ENCODE assay signal across 9 cellular contexts in genomic region chr7:66740302-66740979, GRCh38. TPM values are rescaled to one million over a fixed set of nuclear protein-coding genes. Genes with fewer than 3 reads are reported as not detected.
DNase-seq lines count a peak whose midpoint lies in the region; ATAC-seq, FAIRE-seq and TF ChIP-seq lines count a peak whose summit lies in the region.
"Had no signal": no experiment of that assay in that cellular context is flagged by ENCODE, and none has a peak within 500 bp of the region (broad histone marks: within the 10 kb centered on the region; RNA-seq: fewer than 3 reads in every experiment).

RABGEF1 (plus strand) TSS chr7:66740733; CDS start chr7:66771900, 31,167 bp downstream.

- dilution Hi-C loops in keratinocyte (cut with MboI; ENCODE audit: extremely low pct_ligation_motif_present, low sequenced_read_pairs): no loop called here

- peaks cover 2 to 15% of the 10 kb centered on the region in 2 experiments for H3K36me3 ChIP-seq in keratinocyte (ENCODE audit: control insufficient read depth in 2 of 2, extremely low read depth in 1 of 2, insufficient read depth in 2 of 2, low read length in 2 of 2)

- no peaks in the 10 kb centered on the region for H3K9me1 ChIP-seq in keratinocyte (ENCODE audit: control insufficient read depth, extremely low read depth, insufficient read depth, low read length)

- peaks cover 63% of the 10 kb centered on the region for H3K79me2 ChIP-seq in keratinocyte (ENCODE audit: control insufficient read depth, insufficient read depth, low read length)

- DNase-seq in Ammon's horn (ENCODE audit: low spot score) (peak; percentile 98), GM19238 (ENCODE audit: insufficient read length, low spot score) (peak; percentile 90), NCI-H510A (lab: John Stamatoyannopoulos, UW) (peak; percentile 94), cerebellar nuclear complex (lab: John Stamatoyannopoulos, UW) (peak; percentile 70 to 91), keratinocyte (ENCODE audit: low read depth, low spot score) (peak; percentile 62)
- DNase-seq in activated CD4-positive, alpha-beta T cell treated with anti-CD3 and anti-CD28 coated beads for 1 hour: peak; percentile 92
- peak; percentile 93 to 98 (median 94) for DNase-seq in stimulated activated CD4-positive, alpha-beta T cell treated with anti-CD3 and anti-CD28 coated beads, Interleukin-12 subunit alpha, Interleukin-12 subunit beta, amount 100 ng/mL, for 48 hours (ENCODE audit: low read depth in 2 of 3, low spot score in 1 of 3)

- peak within 1 kb of the TSS; percentile 87 for H3K27ac ChIP-seq in keratinocyte (ENCODE audit: control insufficient read depth, insufficient read depth, low read length)

- H3K4me3 ChIP-seq in keratinocyte (ENCODE audit: control insufficient read depth in 2 of 3, extremely low read depth in 1 of 3, insufficient read depth in 2 of 3, low read depth in 1 of 3, low read length in 3 of 3): peak within 1 kb of the TSS; percentile 82 to 97 (median 85)

- peak; percentile 74 for ATAC-seq in HG03439 (IDR thresholded peaks at IDR 0.05; ENCODE audit: unreplicated experiment)

- peak within 1 kb of the TSS; percentile 91 for H3K9ac ChIP-seq in keratinocyte (ENCODE audit: control insufficient read depth, extremely low read depth, insufficient read depth, low read length)

- peak within 1 kb of the TSS; percentile 89 for H3K4me2 ChIP-seq in keratinocyte (ENCODE audit: control insufficient read depth, extremely low read depth, insufficient read depth, low read depth, low read length)

- H2AFZ ChIP-seq in keratinocyte (ENCODE audit: control insufficient read depth, low read length): peak within 1 kb of the TSS; percentile 76

- no peak for FAIRE-seq in keratinocyte (lab: Jason Lieb, UNC)
- FAIRE-seq: endometrium had no signal

- no peak for TF ChIP-seq CTCF in keratinocyte (optimal IDR thresholded peaks at IDR 0.05 in 1 of 3, IDR thresholded peaks at IDR 0.05 in 1 of 3, conservative IDR thresholded peaks at IDR 0.05 in 1 of 3; ENCODE audit: extremely low read depth in 1 of 3, insufficient read depth in 2 of 3, low read length in 3 of 3)

- H3K9me3 ChIP-seq in keratinocyte (ENCODE audit: control insufficient read depth, low read depth, low read length): no peaks in the 10 kb centered on the region

- no peaks in the 10 kb centered on the region for H4K20me1 ChIP-seq in keratinocyte (ENCODE audit: control insufficient read depth, extremely low read depth, insufficient read depth, low read length)

- peaks cover 12% of the 10 kb centered on the region for H3K4me1 ChIP-seq in keratinocyte (ENCODE audit: control insufficient read depth, extremely low read depth, insufficient read depth, low read length)

- H3K27me3 ChIP-seq in keratinocyte (ENCODE audit: control insufficient read depth, extremely low read depth, insufficient read depth, low read length): no peaks in the 10 kb centered on the region

RNA-seq across cellular contexts. Expression of gene RABGEF1, which starts in this region (rescaled TPM):
- polyA plus RNA-seq in keratinocyte: 49.9 to 68.0 TPM (median 58.2 TPM) in 3 replicates
- 99.1 TPM for polyA plus RNA-seq in keratinocyte (2011; ENCODE audit: low read depth)
- polyA plus RNA-seq in keratinocyte (2011; cell fraction: cytosol; rRNA removed): 34.0 and 50.5 TPM in 2 replicates
- 90.2 and 102 TPM in 2 replicates for polyA plus RNA-seq in keratinocyte (2011; cell fraction: nucleus; rRNA removed)
- 31.2 and 57.9 TPM in 2 replicates for polyA plus RNA-seq in keratinocyte (2012; ENCODE audit: low replicate concordance)
- polyA minus RNA-seq in keratinocyte: 62.8 to 69.6 TPM (median 63.4 TPM) in 3 replicates
- 28.0 TPM for polyA minus RNA-seq in keratinocyte (2011; cell fraction: cytosol; rRNA and poly(A)+ RNA removed)
- 40.2 and 71.9 TPM in 2 replicates for polyA minus RNA-seq in keratinocyte (2011; cell fraction: nucleus; rRNA and poly(A)+ RNA removed)

Comparison
In these comparisons a context has a peak if more than half of its experiments do, and no peak if none do; other contexts are left out.
1. Peak in every context shown above with its lines: DNase-seq, ATAC-seq, H3K4me3 ChIP-seq and H3K27ac ChIP-seq.